Comparison of ENCODE assay signal across 1 cellular context in the genomic region with DNA sequence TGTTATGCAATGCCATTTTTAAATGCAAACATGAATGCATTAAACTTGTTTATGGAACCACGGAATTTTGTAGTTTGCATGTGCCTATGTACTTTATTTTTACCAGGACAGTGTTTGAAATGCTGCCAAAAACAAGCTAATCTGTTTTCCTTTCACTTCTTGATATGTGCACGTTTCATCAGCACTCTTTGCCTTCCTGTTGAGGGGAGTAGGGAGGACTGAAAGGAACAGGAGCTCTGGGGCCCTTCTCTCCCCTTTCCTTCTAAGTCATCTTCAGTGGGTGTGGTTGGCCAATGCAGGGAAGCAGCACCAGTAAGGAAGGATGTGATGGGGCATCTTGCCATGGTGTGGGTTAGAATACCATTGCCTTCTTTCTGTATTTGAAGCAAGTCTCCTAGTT.
TF ChIP-seq lines count a peak whose summit lies in the region.

No MANE protein-coding gene starts in this region.

TF ChIP-seq in H1, 55 proteins besides CTCF, POLR2A, EP300 and RAD21:
- no peak for TF ChIP-seq TAF7 (optimal IDR thresholded peaks at IDR 0.05; ENCODE audit: borderline replicate concordance, low read depth, low read length)
- TF ChIP-seq BCL11A (IDR thresholded peaks at IDR 0.05; ENCODE audit: low read depth in 2 of 2, low read length in 2 of 2) = no peak
- TF ChIP-seq, protein P1, sequence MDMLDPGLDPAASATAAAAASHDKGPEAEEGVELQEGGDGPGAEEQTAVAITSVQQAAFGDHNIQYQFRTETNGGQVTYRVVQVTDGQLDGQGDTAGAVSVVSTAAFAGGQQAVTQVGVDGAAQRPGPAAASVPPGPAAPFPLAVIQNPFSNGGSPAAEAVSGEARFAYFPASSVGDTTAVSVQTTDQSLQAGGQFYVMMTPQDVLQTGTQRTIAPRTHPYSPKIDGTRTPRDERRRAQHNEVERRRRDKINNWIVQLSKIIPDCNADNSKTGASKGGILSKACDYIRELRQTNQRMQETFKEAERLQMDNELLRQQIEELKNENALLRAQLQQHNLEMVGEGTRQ (IDR thresholded peaks at IDR 0.05; ENCODE audit: low read length) = no peak
- no peak for TF ChIP-seq CHD2 (IDR thresholded peaks at IDR 0.05; ENCODE audit: low read length)
- no peak for TF ChIP-seq BRCA1 (IDR thresholded peaks at IDR 0.05; ENCODE audit: low read depth, low read length)
- no peak for TF ChIP-seq TBP (IDR thresholded peaks at IDR 0.05; ENCODE audit: low read depth, low read length)
- no peak for TF ChIP-seq POLR2AphosphoS5 (IDR thresholded peaks at IDR 0.05; ENCODE audit: low read depth, low read length)
